In genomic region chr4:69054033-69054432, GRCh38 we compare ENCODE assay signal across 10 cellular contexts. TPM values are rescaled to one million over a fixed set of nuclear protein-coding genes. Genes with fewer than 3 reads are reported as not detected.
"Had no signal": no experiment of that assay in that cellular context is flagged by ENCODE, and none has a peak within 500 bp of the region (broad histone marks: within the 10 kb centered on the region; RNA-seq: fewer than 3 reads in every experiment).

No MANE protein-coding gene starts in this region.

RNA-seq across cellular contexts. Expression of gene UGT2B7, which starts 42.2 kb away (rescaled TPM):
- total RNA-seq: fibroblast of lung; frontal cortex; heart left ventricle; left cardiac atrium; left ventricle myocardium inferior; mesenteric fat pad; mononuclear cell; naive thymus-derived CD8-positive, alpha-beta T cell; prostate gland; thyroid gland had no signal
- polyA plus RNA-seq: fibroblast of lung; heart left ventricle; naive thymus-derived CD8-positive, alpha-beta T cell had no signal
